ENCODE assay signal across 13 cellular contexts in the genomic region with DNA sequence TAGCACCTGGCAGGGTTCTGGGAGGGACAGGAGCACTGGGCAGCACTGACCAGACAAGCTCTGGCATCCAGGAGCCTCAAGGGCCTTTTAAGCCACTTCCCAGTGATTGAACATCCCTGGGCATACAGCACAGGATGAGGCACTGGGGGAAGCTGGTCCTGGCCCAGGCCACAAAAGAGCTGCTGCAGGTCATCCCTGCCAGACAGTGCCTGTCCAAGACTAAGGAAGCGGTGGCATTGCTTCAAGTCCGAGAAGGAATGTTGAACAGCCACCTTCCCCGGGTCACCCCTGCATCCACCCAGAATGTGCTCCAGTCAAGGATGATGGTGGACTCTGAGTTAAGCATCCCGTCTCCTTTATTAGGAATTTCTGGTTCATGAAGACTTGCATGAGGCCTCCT. TPM values are rescaled to one million over a fixed set of nuclear protein-coding genes. Genes with fewer than 3 reads are reported as not detected.
DNase-seq lines count a peak whose midpoint lies in the region; ATAC-seq and TF ChIP-seq lines count a peak whose summit lies in the region.
"Had no signal": no experiment of that assay in that cellular context is flagged by ENCODE, and none has a peak within 500 bp of the region (broad histone marks: within the 10 kb centered on the region; RNA-seq: fewer than 3 reads in every experiment).

No MANE protein-coding gene starts in this region.

- peak overlapping the region; percentile 94 for H3K4me3 Mint-ChIP-seq in activated CD8-positive, alpha-beta T cell treated with anti-CD3 and anti-CD28 coated beads for 36 hours

- DNase-seq in HCT116 (ENCODE audit: low read depth, low spot score): no peak
- DNase-seq in activated CD8-positive, alpha-beta T cell treated with anti-CD3 and anti-CD28 coated beads for 36 hours: no peak
- no peak for DNase-seq in adrenal gland
- DNase-seq in activated effector memory CD4-positive, alpha-beta T cell treated with Interleukin-2 at 50 U/mL for 16 hours: no peak
- no peak for DNase-seq in RPMI8226
- DNase-seq: activated CD8-positive, alpha-beta memory T cell treated with anti-CD3 and anti-CD28 coated beads, Interleukin-2, amount 50 U/mL, for 48 hours; NCI-H226 had no signal

- TF ChIP-seq POLR2A in HCT116 (IDR thresholded peaks at IDR 0.05; ENCODE audit: borderline replicate concordance, extremely low read depth, insufficient read depth, insufficient read length) (no peak), adrenal gland (IDR thresholded peaks at IDR 0.05) (no peak)

- H3K36me3 ChIP-seq in BLaER1 treated with 17β-estradiol and CSF1 and Interleukin-3, amounts not matched to agents 10 nM and 100 nM: peaks cover 59 to 70% (median 64%) of the 10 kb centered on the region in 11 experiments
- H3K36me3 ChIP-seq in HCT116 (ENCODE audit: control insufficient read depth in 1 of 2, insufficient read depth in 2 of 2, low read length in 2 of 2) (peaks cover 24 to 28% of the 10 kb centered on the region in 2 experiments), mucosa of stomach (ENCODE audit: control insufficient read depth, insufficient read depth, low read length) (peaks cover 28% of the 10 kb centered on the region), adrenal gland (replicated peaks in 1 of 2) (peaks cover 0 to 50% of the 10 kb centered on the region in 2 donors)

- H3K27me3 Mint-ChIP-seq in activated CD8-positive, alpha-beta T cell treated with anti-CD3 and anti-CD28 coated beads for 36 hours: no peaks in the 10 kb centered on the region

- CTCF ChIA-PET in HCT116 (lab: Charles Lee): interaction anchor here (1.6 to 2.6 kb wide), 2 partner anchors 8 to 18 kb away, joined by 6 to 23 read pairs; a partner anchor contains a TSS
- CTCF ChIA-PET in activated CD8-positive, alpha-beta T cell treated with anti-CD3 and anti-CD28 coated beads for 36 hours (lab: Charles Lee): interaction anchor here (0.8 to 2.3 kb wide), 7 partner anchors 8 to 213 kb away, joined by 3 to 7 read pairs (median 4); a partner anchor contains a TSS

- H3K4me2 ChIP-seq in BLaER1 treated with 17β-estradiol and CSF1 and Interleukin-3, amounts not matched to agents 10 nM and 100 nM: peak overlapping the region in 9 of 11 experiments; percentile 83 to 98 (median 97); a peak in 12 of 22 replicates
- H3K4me2 ChIP-seq in HCT116 (ENCODE audit: low read length): peak overlapping the region; percentile 93; the same call in 1 of the 2 replicates

- TF ChIP-seq RAD21 in HCT116 (IDR thresholded peaks at IDR 0.05; ENCODE audit: low read depth): no peak

- peak overlapping the region in 3 of 11 experiments; percentile 77 to 85 (median 79); a peak in 4 of 22 replicates for H3K9ac ChIP-seq in BLaER1 treated with 17β-estradiol and CSF1 and Interleukin-3, amounts not matched to agents 10 nM and 100 nM
- no peak overlapping the region for H3K9ac ChIP-seq in HCT116 (ENCODE audit: low read length)
- H3K9ac ChIP-seq in mucosa of stomach (ENCODE audit: low read length): peak overlapping the region; percentile 94

- no peak overlapping the region for H2AFZ ChIP-seq in HCT116 (ENCODE audit: low read depth, low read length, poor library complexity, severe bottlenecking)

- H3K79me2 ChIP-seq in HCT116 (ENCODE audit: insufficient read depth, low read length): no peaks in the 10 kb centered on the region

- H3K4me3 ChIP-seq in BLaER1 treated with 17β-estradiol and CSF1 and Interleukin-3, amounts not matched to agents 10 nM and 100 nM: no peak overlapping the region
- no peak overlapping the region for H3K4me3 ChIP-seq in HCT116 (replicated peaks in 1 of 2; ENCODE audit: low read depth in 1 of 2, low read length in 2 of 2)
- no peak overlapping the region for H3K4me3 ChIP-seq in mucosa of stomach (ENCODE audit: low read length)
- no peak overlapping the region for H3K4me3 ChIP-seq in adrenal gland

- ATAC-seq in HCT116 (no peak), GM18867 (IDR thresholded peaks at IDR 0.05; ENCODE audit: unreplicated experiment) (no peak)
- ATAC-seq in activated CD8-positive, alpha-beta T cell treated with anti-CD3 and anti-CD28 coated beads for 36 hours: no peak

- no peaks in the 10 kb centered on the region for H3K9me3 ChIP-seq in BLaER1 treated with 17β-estradiol and CSF1 and Interleukin-3, amounts not matched to agents 10 nM and 100 nM (replicated peaks in 1 of 11)
- H3K9me3 ChIP-seq in HCT116 (ENCODE audit: control insufficient read depth in 1 of 2, insufficient read depth in 1 of 2, low read depth in 1 of 2, low read length in 2 of 2): no peaks in the 10 kb centered on the region
- H3K9me3 ChIP-seq in mucosa of stomach (ENCODE audit: control insufficient read depth, low read length): no peaks in the 10 kb centered on the region
- no peaks in the 10 kb centered on the region for H3K9me3 ChIP-seq in adrenal gland (replicated peaks in 1 of 3)
- H3K9me3 ChIP-seq: esophagus muscularis mucosa had no signal

- RAD21 ChIA-PET in HCT116 (lab: Charles Lee; ENCODE audit: low non-redundant PET in 1 of 2, low total read pairs in 2 of 2, uncharacterized antibody in 2 of 2, unreplicated experiment in 2 of 2): no interaction called here

- peaks cover 22% of the 10 kb centered on the region for H3K4me1 Mint-ChIP-seq in activated CD8-positive, alpha-beta T cell treated with anti-CD3 and anti-CD28 coated beads for 36 hours (ENCODE audit: low read depth)

- no peaks in the 10 kb centered on the region for H3K9me3 Mint-ChIP-seq in activated CD8-positive, alpha-beta T cell treated with anti-CD3 and anti-CD28 coated beads for 36 hours
- H3K9me3 Mint-ChIP-seq: CD14-positive monocyte had no signal

- intact Hi-C loops in HCT116 (cut with micrococcal nuclease) (no loop called here), adrenal gland (cut with DNase I) (no loop called here)
- intact Hi-C loops in activated CD8-positive, alpha-beta T cell treated with anti-CD3 and anti-CD28 coated beads for 36 hours (cut with micrococcal nuclease): no loop called here

- POLR2A ChIA-PET in HCT116 (lab: Charles Lee): interaction anchor here (0.9 kb wide), 1 partner anchor 9 kb away, joined by 6 read pairs; a partner anchor contains a TSS
- POLR2A ChIA-PET in activated CD8-positive, alpha-beta T cell treated with anti-CD3 and anti-CD28 coated beads for 36 hours (lab: Charles Lee): interaction anchor here (1.9 kb wide), 1 partner anchor 8 kb away, joined by 9 read pairs; a partner anchor contains a TSS

- peaks cover 28% of the 10 kb centered on the region for H3K36me3 Mint-ChIP-seq in activated CD8-positive, alpha-beta T cell treated with anti-CD3 and anti-CD28 coated beads for 36 hours (ENCODE audit: low read depth)

- 89 to 94% (median 93%) methylated on average over 4 of the region's 4 CpGs; no CpG with 5 or more reads in 1 of the 4 donors for WGBS in adrenal gland, 4 donors

- no TSS peak for BruUV-seq in HCT116 (replicated peaks; lab: Mats Ljungman, UMichigan)

- TF ChIP-seq CTCF in HCT116 (IDR thresholded peaks at IDR 0.05 in 2 of 3, conservative IDR thresholded peaks at IDR 0.05 in 1 of 3; ENCODE audit: borderline replicate concordance in 1 of 3, insufficient read depth in 1 of 3, low read depth in 2 of 3, low read length in 2 of 3) (no peak), adrenal gland (IDR thresholded peaks at IDR 0.05) (no peak)
- no peak for TF ChIP-seq CTCF in activated CD8-positive, alpha-beta T cell treated with anti-CD3 and anti-CD28 coated beads for 36 hours (IDR thresholded peaks at IDR 0.05)

- H3K27ac Mint-ChIP-seq in activated CD8-positive, alpha-beta T cell treated with anti-CD3 and anti-CD28 coated beads for 36 hours: no peak overlapping the region

- H3K9me2 ChIP-seq in HCT116 (ENCODE audit: insufficient read depth): no peaks in the 10 kb centered on the region

- peaks cover 22 to 37% (median 26%) of the 10 kb centered on the region in 10 experiments for H3K4me1 ChIP-seq in BLaER1 treated with 17β-estradiol and CSF1 and Interleukin-3, amounts not matched to agents 10 nM and 100 nM
- peaks cover 16 to 27% of the 10 kb centered on the region in 2 experiments for H3K4me1 ChIP-seq in HCT116 (ENCODE audit: control insufficient read depth in 1 of 2, insufficient read depth in 2 of 2, low read length in 2 of 2)
- peaks cover 31% of the 10 kb centered on the region for H3K4me1 ChIP-seq in mucosa of stomach (ENCODE audit: control insufficient read depth, insufficient read depth, low read length)
- peaks cover 11 to 12% of the 10 kb centered on the region in 2 donors for H3K4me1 ChIP-seq in adrenal gland (replicated peaks in 1 of 2)

- H3K27ac ChIP-seq in BLaER1 treated with 17β-estradiol and CSF1 and Interleukin-3, amounts not matched to agents 10 nM and 100 nM: peak overlapping the region in 3 of 11 experiments; percentile 69 to 79 (median 73); a peak in 3 of 22 replicates
- H3K27ac ChIP-seq in HCT116 (ENCODE audit: low read depth, low read length): 0 out of 2 replicates have a peak overlapping the region, but pooled peaks have one; percentile 41
- H3K27ac ChIP-seq in adrenal gland: no peak overlapping the region

- H4K20me1 ChIP-seq in BLaER1 treated with 17β-estradiol and CSF1 and Interleukin-3, amounts not matched to agents 10 nM and 100 nM: peaks cover 0 to 24% (median 5%) of the 10 kb centered on the region in 11 experiments; a peak in 7 of 22 replicates
- H4K20me1 ChIP-seq in HCT116 (ENCODE audit: insufficient read depth): no peaks in the 10 kb centered on the region

- H3K27me3 ChIP-seq in BLaER1 treated with 17β-estradiol and CSF1 and Interleukin-3, amounts not matched to agents 10 nM and 100 nM: no peaks in the 10 kb centered on the region
- H3K27me3 ChIP-seq in HCT116 (ENCODE audit: insufficient read depth, low read length): no peaks in the 10 kb centered on the region
- H3K27me3 ChIP-seq in mucosa of stomach (ENCODE audit: control insufficient read depth, insufficient read depth, low read length): no peaks in the 10 kb centered on the region
- no peaks in the 10 kb centered on the region for H3K27me3 ChIP-seq in adrenal gland
- H3K27me3 ChIP-seq: esophagus muscularis mucosa had no signal

RNA-seq across cellular contexts. Expression of a gene that starts 1.2 kb away (rescaled TPM):
- total RNA-seq in HCT116 (2021; ENCODE audit: unreplicated experiment) (20.5 TPM), adrenal gland (1 to 10 TPM; 3.3 to 9.8 (median 6.7) TPM)
- 16.4 and 20.5 TPM in 2 replicates for polyA plus RNA-seq in HCT116 (2012)
- 10 to 100 TPM; 18.0 to 19.8 TPM for total RNA-seq in activated CD8-positive, alpha-beta T cell treated with anti-CD3 and anti-CD28 coated beads for 36 hours
- polyA plus RNA-seq in adrenal gland: 10 to 100 TPM in 1 of 3 donors, 1 to 10 TPM in 2; 2.0 to 22.4 (median 7.3) TPM

RNA-seq across cellular contexts. Expression of a gene that starts 8.6 kb away (rescaled TPM):
- total RNA-seq in HCT116 (2021; ENCODE audit: unreplicated experiment) (112 TPM), adrenal gland (10 to 100 TPM; 29.0 to 72.5 (median 46.7) TPM)
- 162 and 165 TPM in 2 replicates for polyA plus RNA-seq in HCT116 (2012)
- 10 to 100 TPM; 66.5 to 67.0 TPM for total RNA-seq in activated CD8-positive, alpha-beta T cell treated with anti-CD3 and anti-CD28 coated beads for 36 hours
- 10 to 100 TPM; 37.6 to 41.1 (median 38.5) TPM for polyA plus RNA-seq in adrenal gland

RNA-seq across cellular contexts. Expression of a gene that starts 8.7 kb away (rescaled TPM):
- total RNA-seq in HCT116 (2021; ENCODE audit: unreplicated experiment): 0.76 TPM
- polyA plus RNA-seq in HCT116 (2012): 1.2 and 1.6 TPM in 2 replicates
- under 1 TPM; 0.38 to 0.67 TPM for total RNA-seq in activated CD8-positive, alpha-beta T cell treated with anti-CD3 and anti-CD28 coated beads for 36 hours
- under 1 TPM in 5 of 8 donors, not detected in 3; 0.20 to 0.81 (median 0.28) TPM for total RNA-seq in adrenal gland
- 1 to 10 TPM; 1.6 to 2.3 (median 1.9) TPM for polyA plus RNA-seq in adrenal gland
- total RNA-seq: posterior vena cava had no signal

RNA-seq across cellular contexts. Expression of a gene that starts 18.3 kb away (rescaled TPM):
- total RNA-seq in HCT116 (2021; ENCODE audit: unreplicated experiment) (53.2 TPM), adrenal gland (10 to 100 TPM; 18.3 to 53.7 (median 40.5) TPM)
- polyA plus RNA-seq in HCT116 (2012): 55.9 and 58.2 TPM in 2 replicates
- 10 to 100 TPM; 21.0 to 23.8 TPM for total RNA-seq in activated CD8-positive, alpha-beta T cell treated with anti-CD3 and anti-CD28 coated beads for 36 hours
- polyA plus RNA-seq in adrenal gland: 100 to 1,000 TPM in 2 of 3 donors, 1 to 10 TPM in 1; 6.3 to 136 (median 121) TPM

RNA-seq across cellular contexts. Expression of a gene that starts 28.2 kb away (rescaled TPM):
- total RNA-seq in HCT116 (2021; ENCODE audit: unreplicated experiment): 10.8 TPM
- 5.9 and 6.0 TPM in 2 replicates for polyA plus RNA-seq in HCT116 (2012)
- total RNA-seq in activated CD8-positive, alpha-beta T cell treated with anti-CD3 and anti-CD28 coated beads for 36 hours: under 1 TPM; 0.13 to 0.18 TPM
- total RNA-seq in adrenal gland: 1 to 10 TPM in 6 of 8 donors, under 1 TPM in 2; 0.06 to 3.5 (median 1.2) TPM
- polyA plus RNA-seq in adrenal gland: 1 to 10 TPM in 1 of 3 donors, under 1 TPM in 2; 0.91 to 1.1 (median 0.97) TPM
